9 cellular contexts compared by ENCODE assay signal in genomic region chr5:75236322-75237316, GRCh38. TPM values are rescaled to one million over a fixed set of nuclear protein-coding genes. Genes with fewer than 3 reads are reported as not detected.
A peak's percentile ranks its signal among the peaks of the same experiment; 100 is the strongest.
DNase-seq lines count a peak whose midpoint lies in the region; ATAC-seq and TF ChIP-seq lines count a peak whose summit lies in the region.
"Had no signal": no experiment of that assay in that cellular context is flagged by ENCODE, and none has a peak within 500 bp of the region (broad histone marks: within the 10 kb centered on the region; RNA-seq: fewer than 3 reads in every experiment).

Gene ANKRD31 (minus strand): TSS chr5:75236878. CDS start chr5:75236686, 192 bp downstream.

- H3K4me3 ChIP-seq in BJ (ENCODE audit: low read depth, low read length) (peak within 1 kb of the TSS; percentile 67), left lung (peak within 1 kb of the TSS; percentile 52 to 59)

- peak within 1 kb of the TSS; percentile 57 to 75 for H3K27ac ChIP-seq in left lung

- no peaks in the 10 kb centered on the region for H3K4me1 ChIP-seq in left lung

- DNase-seq in BJ (ENCODE audit: low read depth) (peak; percentile 19), NCI-H510A treated with DMSO at 0.1 percent for 48 hours (lab: John Stamatoyannopoulos, UW) (peak; percentile 43), cortex of kidney (lab: John Stamatoyannopoulos, UW) (peak; percentile 23), left lung (peak; percentile 86 to 98)
- peak; percentile 97 for DNase-seq in activated CD4-positive, alpha-beta T cell treated with anti-CD3 and anti-CD28 coated beads, Interleukin-2, amount 10 ng/mL, durations not matched to agents 24 days and 14 days
- DNase-seq in stimulated activated CD4-positive, alpha-beta T cell treated with anti-CD3 and anti-CD28 coated beads, Interleukin-2, amount 100 ng/mL, for 4 hours (ENCODE audit: low read depth): peak; percentile 86

- H3K4me1 Mint-ChIP-seq in activated CD4-positive, alpha-beta T cell treated with anti-CD3 and anti-CD28 coated beads, Interleukin-2, amount 10 ng/mL, durations not matched to agents 24 days and 14 days: peaks cover 13% of the 10 kb centered on the region

- H3K36me3 ChIP-seq in BJ (ENCODE audit: control insufficient read depth, insufficient read depth, low read length) (no peaks in the 10 kb centered on the region), left lung (no peaks in the 10 kb centered on the region)

- no peaks in the 10 kb centered on the region for H3K9me3 ChIP-seq in left lung

- CTCF ChIA-PET in BJ (lab: Yijun Ruan, JAX): interaction anchor here (0.5 to 2.6 kb wide), 18 partner anchors 10 to 563 kb away, joined by 3 to 12 read pairs (median 4); no protein-coding TSS in a partner anchor

- TF ChIP-seq CTCF in BJ (IDR thresholded peaks at IDR 0.05; ENCODE audit: insufficient read depth, low read depth, low read length) (no peak; the same call in 1 of the 2 replicates), left lung (IDR thresholded peaks at IDR 0.05) (peak; percentile 76 to 93)

- peak within 1 kb of the TSS; percentile 93 for H3K27ac Mint-ChIP-seq in activated CD4-positive, alpha-beta T cell treated with anti-CD3 and anti-CD28 coated beads, Interleukin-2, amount 10 ng/mL, durations not matched to agents 24 days and 14 days

- peak; percentile 99 for ATAC-seq in GM19043 (IDR thresholded peaks at IDR 0.05; ENCODE audit: low read depth, unreplicated experiment)
- peak; percentile 98 for ATAC-seq in HG03354 (IDR thresholded peaks at IDR 0.05; ENCODE audit: poor library complexity, severe bottlenecking, unreplicated experiment)
- peak; percentile 100 for ATAC-seq in left lung

- no peaks in the 10 kb centered on the region for H3K27me3 Mint-ChIP-seq in activated CD4-positive, alpha-beta T cell treated with anti-CD3 and anti-CD28 coated beads, Interleukin-2, amount 10 ng/mL, durations not matched to agents 24 days and 14 days

- H3K4me3 Mint-ChIP-seq in activated CD4-positive, alpha-beta T cell treated with anti-CD3 and anti-CD28 coated beads, Interleukin-2, amount 10 ng/mL, durations not matched to agents 24 days and 14 days: peak within 1 kb of the TSS; percentile 96

- POLR2A ChIA-PET in BJ (lab: Charles Lee): interaction anchor here (0.5 to 0.6 kb wide), 2 partner anchors 311 to 438 kb away, joined by 3 to 4 read pairs; no protein-coding TSS in a partner anchor

- intact Hi-C loops in activated CD4-positive, alpha-beta T cell treated with anti-CD3 and anti-CD28 coated beads, Interleukin-2, amount 10 ng/mL, durations not matched to agents 24 days and 14 days (cut with micrococcal nuclease): loop anchor here (1.0 to 10.0 kb wide), 8 partner anchors 100 to 1672 kb away; partner anchors contain the start of genes ANKRA2, CERT1, POC5 and POLK
- intact Hi-C loops in left lung (cut with DNase I): no loop called here

- no peaks in the 10 kb centered on the region for H3K36me3 Mint-ChIP-seq in activated CD4-positive, alpha-beta T cell treated with anti-CD3 and anti-CD28 coated beads, Interleukin-2, amount 10 ng/mL, durations not matched to agents 24 days and 14 days (ENCODE audit: low read depth)

- no peaks in the 10 kb centered on the region for H3K9me3 Mint-ChIP-seq in activated CD4-positive, alpha-beta T cell treated with anti-CD3 and anti-CD28 coated beads, Interleukin-2, amount 10 ng/mL, durations not matched to agents 24 days and 14 days

- no peaks in the 10 kb centered on the region for H3K27me3 ChIP-seq in BJ (ENCODE audit: control insufficient read depth, insufficient read depth, low read length)
- no peaks in the 10 kb centered on the region for H3K27me3 ChIP-seq in left lung

RNA-seq across cellular contexts. Expression of gene ANKRD31, which starts in this region (rescaled TPM):
- 0.02 and 0.07 TPM in 2 replicates for polyA plus RNA-seq in BJ (2011; rRNA removed)
- polyA minus RNA-seq in BJ (2011; rRNA and poly(A)+ RNA removed): 0.05 TPM in 1 of 2 replicates, not detected in the other
- 0.33 and 0.47 TPM in 2 replicates for total RNA-seq in activated CD4-positive, alpha-beta T cell treated with anti-CD3 and anti-CD28 coated beads, Interleukin-2, amount 10 ng/mL, durations not matched to agents 24 days and 14 days
- under 1 TPM; 0.09 to 0.16 TPM for total RNA-seq in left lung
- total RNA-seq: glomerular endothelial cell had no signal

Comparison
In these comparisons a context has a peak if more than half of its experiments do, and no peak if none do; other contexts are left out.
1. Peak in every context shown above with its lines: DNase-seq, ATAC-seq, H3K4me3 ChIP-seq and H3K27ac ChIP-seq.
2. Peak in DNase-seq and H3K4me3 ChIP-seq in BJ; RNA of the gene not detected or under 1 TPM.
3. Peak in DNase-seq in activated CD4-positive, alpha-beta T cell treated with anti-CD3 and anti-CD28 coated beads, Interleukin-2, amount 10 ng/mL, durations not matched to agents 24 days and 14 days; RNA of the gene not detected or under 1 TPM.
4. Peak in DNase-seq, ATAC-seq, H3K4me3 ChIP-seq and H3K27ac ChIP-seq in left lung; RNA of the gene not detected or under 1 TPM.
5. DNase-seq: peak in every context shown above with its lines; median percentile 97 in activated CD4-positive, alpha-beta T cell treated with anti-CD3 and anti-CD28 coated beads, Interleukin-2, amount 10 ng/mL, durations not matched to agents 24 days and 14 days; 92 in left lung; 86 in stimulated activated CD4-positive, alpha-beta T cell treated with anti-CD3 and anti-CD28 coated beads, Interleukin-2, amount 100 ng/mL, for 4 hours; 43 in NCI-H510A treated with DMSO at 0.1 percent for 48 hours; 23 in cortex of kidney; 19 in BJ.